Comparison of ENCODE assay signal across 3 cellular contexts in the genomic region with DNA sequence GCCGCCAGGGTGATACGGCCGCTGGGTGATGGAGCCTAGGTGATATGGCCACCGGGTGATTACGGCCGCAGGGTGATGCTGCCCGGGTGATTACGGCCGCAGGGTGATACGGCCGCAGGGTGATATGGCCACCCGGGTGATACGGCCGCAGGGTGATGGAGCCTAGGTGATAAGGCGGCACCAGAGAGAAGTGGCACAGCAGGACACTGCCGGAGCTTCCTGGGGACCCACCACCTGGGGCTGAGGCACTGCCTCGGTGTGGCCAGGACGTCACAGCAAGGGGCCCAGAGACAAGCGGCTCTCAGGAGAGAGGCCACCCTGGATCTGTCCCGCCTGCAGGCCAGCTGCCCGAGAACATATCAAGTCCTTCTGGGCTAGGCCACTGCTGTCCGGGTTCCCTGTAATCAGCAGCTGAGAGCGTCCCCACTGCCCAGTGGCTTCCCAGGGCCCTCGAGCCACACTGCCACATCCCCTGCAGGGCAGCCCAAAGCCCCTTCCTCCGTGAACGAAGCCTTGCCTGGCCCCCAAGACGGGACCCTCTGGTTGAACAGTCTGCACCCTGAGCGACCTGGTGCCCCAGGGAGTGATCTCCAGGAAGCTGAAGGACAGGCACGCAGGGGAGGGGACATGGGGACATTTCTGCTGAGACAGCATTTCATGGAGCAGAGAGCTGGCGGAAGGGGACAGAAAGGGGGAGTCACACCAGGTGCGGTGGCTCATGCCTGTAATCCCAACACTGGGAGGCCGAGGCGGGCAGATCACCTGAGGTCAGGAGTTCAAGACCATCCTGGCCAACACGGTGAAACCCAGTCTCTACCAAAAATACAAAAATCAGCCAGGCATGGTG.
TF ChIP-seq lines count a peak whose summit lies in the region.

No MANE protein-coding gene starts in this region.

TF ChIP-seq in A549, 52 proteins besides CTCF, POLR2A, EP300 and RAD21:
- TF ChIP-seq MAFK (IDR thresholded peaks at IDR 0.05; ENCODE audit: partially characterized antibody) (peak; percentile 96), KDM5A (IDR thresholded peaks at IDR 0.05) (no peak), NR3C1 (IDR thresholded peaks at IDR 0.05) (no peak)

TF ChIP-seq in K562, 482 proteins besides CTCF, POLR2A, EP300 and RAD21 (continues in another document):
- peak; percentile 76 for TF ChIP-seq C11orf30 (IDR thresholded peaks at IDR 0.05; ENCODE audit: low read depth)
- TF ChIP-seq, protein P1, sequence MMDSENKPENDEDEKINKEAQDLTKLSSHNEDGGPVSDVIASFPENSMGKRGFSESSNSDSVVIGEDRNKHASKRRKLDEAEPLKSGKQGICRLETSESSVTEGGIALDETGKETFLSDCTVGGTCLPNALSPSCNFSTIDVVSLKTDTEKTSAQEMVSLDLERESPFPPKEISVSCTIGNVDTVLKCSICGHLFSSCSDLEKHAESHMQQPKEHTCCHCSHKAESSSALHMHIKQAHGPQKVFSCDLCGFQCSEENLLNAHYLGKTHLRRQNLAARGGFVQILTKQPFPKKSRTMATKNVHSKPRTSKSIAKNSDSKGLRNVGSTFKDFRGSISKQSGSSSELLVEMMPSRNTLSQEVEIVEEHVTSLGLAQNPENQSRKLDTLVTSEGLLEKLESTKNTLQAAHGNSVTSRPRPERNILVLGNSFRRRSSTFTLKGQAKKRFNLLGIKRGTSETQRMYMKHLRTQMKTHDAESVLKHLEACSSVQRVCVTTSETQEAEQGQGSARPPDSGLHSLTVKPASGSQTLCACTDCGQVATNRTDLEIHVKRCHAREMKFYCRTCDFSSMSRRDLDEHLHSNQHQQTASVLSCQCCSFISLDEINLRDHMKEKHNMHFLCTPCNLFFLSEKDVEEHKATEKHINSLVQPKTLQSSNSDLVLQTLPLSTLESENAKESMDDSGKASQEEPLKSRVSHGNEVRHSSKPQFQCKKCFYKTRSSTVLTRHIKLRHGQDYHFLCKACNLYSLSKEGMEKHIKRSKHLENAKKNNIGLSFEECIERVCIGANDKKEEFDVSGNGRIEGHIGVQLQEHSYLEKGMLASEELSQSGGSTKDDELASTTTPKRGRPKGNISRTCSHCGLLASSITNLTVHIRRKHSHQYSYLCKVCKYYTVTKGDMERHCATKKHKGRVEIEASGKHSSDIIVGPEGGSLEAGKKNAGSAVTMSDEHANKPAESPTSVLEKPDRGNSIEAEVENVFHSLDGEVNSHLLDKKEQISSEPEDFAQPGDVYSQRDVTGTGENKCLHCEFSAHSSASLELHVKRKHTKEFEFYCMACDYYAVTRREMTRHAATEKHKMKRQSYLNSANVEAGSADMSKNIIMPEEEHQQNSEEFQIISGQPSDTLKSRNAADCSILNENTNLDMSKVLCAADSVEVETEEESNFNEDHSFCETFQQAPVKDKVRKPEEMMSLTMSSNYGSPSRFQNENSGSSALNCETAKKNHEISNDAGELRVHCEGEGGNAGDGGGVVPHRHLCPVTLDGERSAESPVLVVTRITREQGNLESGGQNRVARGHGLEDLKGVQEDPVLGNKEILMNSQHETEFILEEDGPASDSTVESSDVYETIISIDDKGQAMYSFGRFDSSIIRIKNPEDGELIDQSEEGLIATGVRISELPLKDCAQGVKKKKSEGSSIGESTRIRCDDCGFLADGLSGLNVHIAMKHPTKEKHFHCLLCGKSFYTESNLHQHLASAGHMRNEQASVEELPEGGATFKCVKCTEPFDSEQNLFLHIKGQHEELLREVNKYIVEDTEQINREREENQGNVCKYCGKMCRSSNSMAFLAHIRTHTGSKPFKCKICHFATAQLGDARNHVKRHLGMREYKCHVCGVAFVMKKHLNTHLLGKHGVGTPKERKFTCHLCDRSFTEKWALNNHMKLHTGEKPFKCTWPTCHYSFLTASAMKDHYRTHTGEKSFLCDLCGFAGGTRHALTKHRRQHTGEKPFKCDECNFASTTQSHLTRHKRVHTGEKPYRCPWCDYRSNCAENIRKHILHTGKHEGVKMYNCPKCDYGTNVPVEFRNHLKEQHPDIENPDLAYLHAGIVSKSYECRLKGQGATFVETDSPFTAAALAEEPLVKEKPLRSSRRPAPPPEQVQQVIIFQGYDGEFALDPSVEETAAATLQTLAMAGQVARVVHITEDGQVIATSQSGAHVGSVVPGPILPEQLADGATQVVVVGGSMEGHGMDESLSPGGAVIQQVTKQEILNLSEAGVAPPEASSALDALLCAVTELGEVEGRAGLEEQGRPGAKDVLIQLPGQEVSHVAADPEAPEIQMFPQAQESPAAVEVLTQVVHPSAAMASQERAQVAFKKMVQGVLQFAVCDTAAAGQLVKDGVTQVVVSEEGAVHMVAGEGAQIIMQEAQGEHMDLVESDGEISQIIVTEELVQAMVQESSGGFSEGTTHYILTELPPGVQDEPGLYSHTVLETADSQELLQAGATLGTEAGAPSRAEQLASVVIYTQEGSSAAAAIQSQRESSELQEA (IDR thresholded peaks at IDR 0.05; ENCODE audit: low read depth) = no peak
- no peak for TF ChIP-seq CBX3 (IDR thresholded peaks at IDR 0.05; ENCODE audit: borderline replicate concordance in 1 of 2, low read length in 2 of 2)
- no peak for TF ChIP-seq SMARCB1 (IDR thresholded peaks at IDR 0.05; ENCODE audit: insufficient read length, low read depth)
- no peak for TF ChIP-seq ILF3 (IDR thresholded peaks at IDR 0.05; ENCODE audit: borderline replicate concordance)
- TF ChIP-seq ADNP (tag; IDR thresholded peaks at IDR 0.05) = no peak
- no peak for TF ChIP-seq SRSF9 (IDR thresholded peaks at IDR 0.05; ENCODE audit: borderline replicate concordance, low read depth, low read length)
- peak; percentile 64 for TF ChIP-seq MAFK (IDR thresholded peaks at IDR 0.05; ENCODE audit: low read length)
- no peak for TF ChIP-seq FOXA3 (CRISPR knock-in tag; conservative IDR thresholded peaks at IDR 0.05 in 1 of 2, IDR thresholded peaks at IDR 0.05 in 1 of 2)
- TF ChIP-seq, protein P2, sequence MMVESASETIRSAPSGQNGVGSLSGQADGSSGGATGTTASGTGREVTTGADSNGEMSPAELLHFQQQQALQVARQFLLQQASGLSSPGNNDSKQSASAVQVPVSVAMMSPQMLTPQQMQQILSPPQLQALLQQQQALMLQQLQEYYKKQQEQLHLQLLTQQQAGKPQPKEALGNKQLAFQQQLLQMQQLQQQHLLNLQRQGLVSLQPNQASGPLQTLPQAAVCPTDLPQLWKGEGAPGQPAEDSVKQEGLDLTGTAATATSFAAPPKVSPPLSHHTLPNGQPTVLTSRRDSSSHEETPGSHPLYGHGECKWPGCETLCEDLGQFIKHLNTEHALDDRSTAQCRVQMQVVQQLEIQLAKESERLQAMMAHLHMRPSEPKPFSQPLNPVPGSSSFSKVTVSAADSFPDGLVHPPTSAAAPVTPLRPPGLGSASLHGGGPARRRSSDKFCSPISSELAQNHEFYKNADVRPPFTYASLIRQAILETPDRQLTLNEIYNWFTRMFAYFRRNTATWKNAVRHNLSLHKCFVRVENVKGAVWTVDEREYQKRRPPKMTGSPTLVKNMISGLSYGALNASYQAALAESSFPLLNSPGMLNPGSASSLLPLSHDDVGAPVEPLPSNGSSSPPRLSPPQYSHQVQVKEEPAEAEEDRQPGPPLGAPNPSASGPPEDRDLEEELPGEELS (CRISPR knock-in tag; IDR thresholded peaks at IDR 0.05; ENCODE audit: borderline replicate concordance) = no peak
- TF ChIP-seq CBX2 (IDR thresholded peaks at IDR 0.05; ENCODE audit: insufficient read depth, low read length, poor library complexity, severe bottlenecking) = no peak
- TF ChIP-seq RBM22 (IDR thresholded peaks at IDR 0.05; ENCODE audit: low read depth, low read length, poor library complexity, severe bottlenecking) = peak; percentile 37
- TF ChIP-seq RBM39 (optimal IDR thresholded peaks at IDR 0.05; ENCODE audit: low read depth, low read length) = no peak
- TF ChIP-seq ZNF780A (CRISPR knock-in tag; IDR thresholded peaks at IDR 0.05) = no peak
- no peak for TF ChIP-seq ZNF717 (CRISPR knock-in tag; IDR thresholded peaks at IDR 0.05)
- TF ChIP-seq POLR3G (IDR thresholded peaks at IDR 0.05; ENCODE audit: extremely low read depth, insufficient read length, insufficient replicate concordance) = no peak

TF ChIP-seq in HepG2, 621 proteins besides CTCF, POLR2A, EP300 and RAD21:
- TF ChIP-seq SMAD1 (CRISPR knock-in tag; IDR thresholded peaks at IDR 0.05; ENCODE audit: borderline replicate concordance, low read depth) (no peak), ZC3H4 (CRISPR knock-in tag; IDR thresholded peaks at IDR 0.05; ENCODE audit: borderline replicate concordance) (no peak), MAFK (conservative IDR thresholded peaks at IDR 0.05 in 1 of 2, IDR thresholded peaks at IDR 0.05 in 1 of 2; ENCODE audit: low read length in 2 of 2) (peak; percentile 93 to 95), NFRKB (IDR thresholded peaks at IDR 0.05) (no peak), MAFF (IDR thresholded peaks at IDR 0.05; ENCODE audit: low read depth, low read length) (peak; percentile 92), ADNP (CRISPR knock-in tag; IDR thresholded peaks at IDR 0.05) (no peak), AGO2 (optimal IDR thresholded peaks at IDR 0.05; ENCODE audit: low read depth, low read length) (peak; percentile 62)
